1 cellular context compared by ENCODE assay signal in genomic region chr7:90211391-90212148, GRCh38.
TF ChIP-seq lines count a peak whose summit lies in the region.

STEAP2 (plus strand) TSS chr7:90211740; CDS start chr7:90225083, 13,343 bp downstream.

TF ChIP-seq in HepG2, 621 proteins besides CTCF, POLR2A, EP300 and RAD21 (continued from another document and continues in another):
- TF ChIP-seq ARID4A (CRISPR knock-in tag; IDR thresholded peaks at IDR 0.05; ENCODE audit: borderline replicate concordance) (peak; percentile 90), ZNF530 (CRISPR knock-in tag; IDR thresholded peaks at IDR 0.05; ENCODE audit: low read depth) (no peak), KDM1A (CRISPR knock-in tag; IDR thresholded peaks at IDR 0.05) (peak; percentile 54; the same call in 1 of the 2 replicates), ZNF749 (CRISPR knock-in tag; IDR thresholded peaks at IDR 0.05; ENCODE audit: borderline replicate concordance) (peak; percentile 80; the same call in 1 of the 2 replicates), RFXAP (CRISPR knock-in tag; IDR thresholded peaks at IDR 0.05; ENCODE audit: borderline replicate concordance) (no peak), HMG20A (CRISPR knock-in tag; IDR thresholded peaks at IDR 0.05; ENCODE audit: borderline replicate concordance) (peak; percentile 53; the same call in 1 of the 2 replicates), SYNCRIP (IDR thresholded peaks at IDR 0.05; ENCODE audit: insufficient read depth, low read depth, low read length) (no peak), ATF4 (CRISPR knock-in tag; IDR thresholded peaks at IDR 0.05) (peak in 1 of 2 experiments; percentile 73; a peak in 2 of 4 replicates), HES4 (CRISPR knock-in tag; IDR thresholded peaks at IDR 0.05; ENCODE audit: borderline replicate concordance) (peak; percentile 74), CBX2 (IDR thresholded peaks at IDR 0.05; ENCODE audit: low read depth, low read length) (no peak), CBX2 (CRISPR knock-in tag; IDR thresholded peaks at IDR 0.05; ENCODE audit: low read depth) (peak; percentile 90; the same call in 1 of the 2 replicates), HCFC1 (IDR thresholded peaks at IDR 0.05; ENCODE audit: low read depth, low read length) (no peak), ATAD3A (CRISPR knock-in tag; IDR thresholded peaks at IDR 0.05) (no peak), HNF4A (CRISPR knock-in tag; IDR thresholded peaks at IDR 0.05) (peak; percentile 45; the same call in 1 of the 2 replicates), ZMAT5 (CRISPR knock-in tag; IDR thresholded peaks at IDR 0.05; ENCODE audit: borderline replicate concordance, low read depth) (no peak), NONO (IDR thresholded peaks at IDR 0.05) (no peak), NONO (CRISPR knock-in tag; conservative IDR thresholded peaks at IDR 0.05) (peak; percentile 96), SNRNP70 (IDR thresholded peaks at IDR 0.05; ENCODE audit: low read depth, low read length) (no peak), ZNF720 (CRISPR knock-in tag; IDR thresholded peaks at IDR 0.05) (no peak), HBP1 (CRISPR knock-in tag; IDR thresholded peaks at IDR 0.05; ENCODE audit: low read depth) (peak; percentile 53; the same call in 1 of the 2 replicates), ZNF781 (CRISPR knock-in tag; IDR thresholded peaks at IDR 0.05; ENCODE audit: borderline replicate concordance, not compliant biosample characterization) (peak; percentile 17), ZNF784 (CRISPR knock-in tag; IDR thresholded peaks at IDR 0.05; ENCODE audit: borderline replicate concordance) (0 out of 2 replicates have a peak, but pooled peaks have one; percentile 17), IRF9 (CRISPR knock-in tag; IDR thresholded peaks at IDR 0.05; ENCODE audit: borderline replicate concordance) (peak; percentile 65; the same call in 1 of the 2 replicates), ZFX (CRISPR knock-in tag; IDR thresholded peaks at IDR 0.05; ENCODE audit: low read depth) (peak; percentile 90), ZNF7 (CRISPR knock-in tag; IDR thresholded peaks at IDR 0.05) (no peak), ZHX2 (IDR thresholded peaks at IDR 0.05; ENCODE audit: low read depth) (0 out of 2 replicates have a peak, but pooled peaks have one; percentile 32), ZHX2 (CRISPR knock-in tag; IDR thresholded peaks at IDR 0.05; ENCODE audit: borderline replicate concordance) (no peak), ZNF550 (CRISPR knock-in tag; IDR thresholded peaks at IDR 0.05; ENCODE audit: borderline replicate concordance) (0 out of 2 replicates have a peak, but pooled peaks have one; percentile 54), ZNF770 (CRISPR knock-in tag; IDR thresholded peaks at IDR 0.05) (peak; percentile 95), ZFAT (CRISPR knock-in tag; conservative IDR thresholded peaks at IDR 0.05) (no peak), ZNF333 (CRISPR knock-in tag; IDR thresholded peaks at IDR 0.05; ENCODE audit: borderline replicate concordance) (0 out of 2 replicates have a peak, but pooled peaks have one; percentile 82), ZNF598 (CRISPR knock-in tag; IDR thresholded peaks at IDR 0.05; ENCODE audit: borderline replicate concordance) (peak; percentile 83; the same call in 1 of the 2 replicates), MAFF (IDR thresholded peaks at IDR 0.05; ENCODE audit: low read depth, low read length) (no peak), TAF1 (CRISPR knock-in tag; IDR thresholded peaks at IDR 0.05) (peak; percentile 75), FOXP4 (CRISPR knock-in tag; IDR thresholded peaks at IDR 0.05) (0 out of 2 replicates have a peak, but pooled peaks have one; percentile 43), GATAD1 (CRISPR knock-in tag; IDR thresholded peaks at IDR 0.05) (peak; percentile 58; the same call in 1 of the 2 replicates), KMT2B (CRISPR knock-in tag; IDR thresholded peaks at IDR 0.05) (peak; percentile 88), ZNF556 (CRISPR knock-in tag; IDR thresholded peaks at IDR 0.05; ENCODE audit: borderline replicate concordance) (peak; percentile 97), MAX (IDR thresholded peaks at IDR 0.05) (peak; percentile 87), ELF4 (CRISPR knock-in tag; IDR thresholded peaks at IDR 0.05; ENCODE audit: borderline replicate concordance) (no peak)
